Comparison of ENCODE assay signal across 16 cellular contexts in genomic region chr14:51335521-51335920, GRCh38.
DNase-seq lines count a peak whose midpoint lies in the region; ATAC-seq and TF ChIP-seq lines count a peak whose summit lies in the region.
"Had no signal": no experiment of that assay in that cellular context is flagged by ENCODE, and none has a peak within 500 bp of the region (broad histone marks: within the 10 kb centered on the region; RNA-seq: fewer than 3 reads in every experiment).

No MANE protein-coding gene starts in this region.

- no peaks in the 10 kb centered on the region for H3K27me3 ChIP-seq in mesenchymal stem cell (ENCODE audit: control insufficient read depth in 1 of 2, insufficient read depth in 1 of 2, low read length in 2 of 2)
- no peaks in the 10 kb centered on the region for H3K27me3 ChIP-seq in testis

- H3K4me1 ChIP-seq in mesenchymal stem cell (ENCODE audit: control insufficient read depth, insufficient read depth, low read depth, low read length), result peaks cover 4% of the 10 kb centered on the region
- peaks cover 41% of the 10 kb centered on the region for H3K4me1 ChIP-seq in testis

- no peaks in the 10 kb centered on the region for H3K79me1 ChIP-seq in mesenchymal stem cell (replicated peaks; ENCODE audit: low read length, poor library complexity, severe bottlenecking)

- H3K14ac ChIP-seq in mesenchymal stem cell (ENCODE audit: low read length in 2 of 2), result no peak overlapping the region

- no peak for TF ChIP-seq CTCF in testis (IDR thresholded peaks at IDR 0.05)

- no peak overlapping the region for H3K27ac ChIP-seq in mesenchymal stem cell (ENCODE audit: low read length, poor library complexity, severe bottlenecking)
- peak overlapping the region; percentile 27 to 33 for H3K27ac ChIP-seq in testis

- H3K4ac ChIP-seq in mesenchymal stem cell (ENCODE audit: low read depth in 1 of 2, low read length in 2 of 2), result peak overlapping the region in 1 of 2 experiments; percentile 13

- H2AK5ac ChIP-seq in mesenchymal stem cell (ENCODE audit: low read length, severe bottlenecking), result no peak overlapping the region

- DNase-seq in RPMI7951 (ENCODE audit: low read depth), result peak; percentile 26
- DNase-seq in fibroblast of peridontal ligament (ENCODE audit: extremely low read depth), result peak; percentile 84
- DNase-seq in mesenchymal stem cell, result no peak
- DNase-seq in testis, result peak; percentile 86
- no peak for DNase-seq in SIG-M5 (lab: John Stamatoyannopoulos, UW)
- no peak for DNase-seq in NCI-H2196 (lab: John Stamatoyannopoulos, UW; ENCODE audit: unreplicated experiment)
- no peak for DNase-seq in GM19240 (ENCODE audit: insufficient read length, low spot score)
- DNase-seq: activated CD4-positive, alpha-beta memory T cell treated with anti-CD3 and anti-CD28 coated beads, Interleukin-2, amount 10 ng/mL, durations not matched to agents 7 days and 5 days; DMS153; kidney glomerular epithelial cell; NCI-H2029; NCI-H82; SHP77; substantia nigra had no signal

- WGBS in mesenchymal stem cell, result 91% methylated on average over 2 of the region's 2 CpGs
- 31 to 33% methylated on average over 2 of the region's 2 CpGs for WGBS in testis, 2 donors

- no peak for ATAC-seq in GM18511 (IDR thresholded peaks at IDR 0.05; ENCODE audit: unreplicated experiment)

- no peak overlapping the region for H2BK5ac ChIP-seq in mesenchymal stem cell (ENCODE audit: low read depth, low read length, poor library complexity, severe bottlenecking)

- no peak overlapping the region for H3K4me2 ChIP-seq in mesenchymal stem cell (ENCODE audit: low read length, poor library complexity, severe bottlenecking)
- H3K4me2 ChIP-seq: smooth muscle cell had no signal

- H2AFZ ChIP-seq in mesenchymal stem cell (ENCODE audit: low read depth, low read length), result no peak overlapping the region

- H2BK120ac ChIP-seq in mesenchymal stem cell (ENCODE audit: low read depth, low read length), result no peak overlapping the region

- H3K36me3 ChIP-seq in mesenchymal stem cell (ENCODE audit: control insufficient read depth in 1 of 2, insufficient read depth in 2 of 2, low read depth in 1 of 2, low read length in 2 of 2) (no peaks in the 10 kb centered on the region), testis (ENCODE audit: low read depth, missing control alignments) (no peaks in the 10 kb centered on the region)

- H2BK12ac ChIP-seq in mesenchymal stem cell (ENCODE audit: low read length in 2 of 2), result peak overlapping the region; percentile 45 to 59

- peak overlapping the region in 1 of 2 experiments; percentile 14 for H3K4me3 ChIP-seq in mesenchymal stem cell (ENCODE audit: insufficient read depth in 1 of 2, low read depth in 1 of 2, low read length in 2 of 2)
- no peak overlapping the region for H3K4me3 ChIP-seq in testis
- H3K4me3 ChIP-seq: smooth muscle cell had no signal

- H2BK15ac ChIP-seq in mesenchymal stem cell (ENCODE audit: low read depth, poor library complexity, severe bottlenecking), result no peak overlapping the region

- intact Hi-C loops in testis (cut with DNase I; ENCODE audit: low total_unique reads), result no loop called here

- peak overlapping the region in 1 of 2 experiments; percentile 14 for H3K18ac ChIP-seq in mesenchymal stem cell (ENCODE audit: low read depth in 1 of 2, low read length in 2 of 2)

- peak overlapping the region; percentile 74 for H4K91ac ChIP-seq in mesenchymal stem cell (ENCODE audit: low read length)

- peak overlapping the region; percentile 33 for H4K8ac ChIP-seq in mesenchymal stem cell (ENCODE audit: low read length)

- H3K9ac ChIP-seq in mesenchymal stem cell (ENCODE audit: low read length), result no peak overlapping the region

- TF ChIP-seq POLR2A in testis (IDR thresholded peaks at IDR 0.05), result no peak

- H3K23ac ChIP-seq in mesenchymal stem cell (ENCODE audit: low read length in 2 of 2), result no peak overlapping the region

- H3K9me3 ChIP-seq in mesenchymal stem cell (ENCODE audit: control insufficient read depth, low read length), result no peaks in the 10 kb centered on the region
- no peaks in the 10 kb centered on the region for H3K9me3 ChIP-seq in testis

Comparison
In these comparisons a context has a peak if more than half of its experiments do, and no peak if none do; other contexts are left out.
1. DNase-seq: peak in RPMI7951 (single experiment), fibroblast of peridontal ligament (single experiment) and testis (single experiment); none in mesenchymal stem cell (single experiment), SIG-M5 (single experiment), NCI-H2196 (single experiment) and GM19240 (single experiment).